Comparison of ENCODE assay signal across 26 cellular contexts in genomic region chr11:133384731-133385130, GRCh38.
"Had no signal": no experiment of that assay in that cellular context is flagged by ENCODE, and none has a peak within 500 bp of the region (broad histone marks: within the 10 kb centered on the region; RNA-seq: fewer than 3 reads in every experiment).

No MANE protein-coding gene starts in this region.

- H2AFZ ChIP-seq: parathyroid adenoma had no signal

- H3K36me3 ChIP-seq: ovary, right lobe of liver, sigmoid colon, thoracic aorta, thyroid gland, tibial nerve, upper lobe of left lung, vagina had no signal

- H3K4me1 Mint-ChIP-seq: naive thymus-derived CD4-positive, alpha-beta T cell; natural killer cell; stimulated activated effector memory CD8-positive, alpha-beta T cell treated with anti-CD3 and anti-CD28 coated beads, Interleukin-12 subunit alpha, Interleukin-12 subunit beta, amount 100 ng/mL, for 72 hours; stimulated activated naive B cell treated with anti-CD40 and anti-IgM and Interleukin-4, amounts not matched to agents 10 μg/mL and 1 μg/mL and 100 μg/mL, for 72 hours; stimulated activated naive CD8-positive, alpha-beta T cell treated with anti-CD3 and anti-CD28 coated beads, Interleukin-15, amount 100 ng/mL, for 72 hours had no signal

- H3K27me3 ChIP-seq: ovary, right lobe of liver, thyroid gland, tibial nerve, upper lobe of left lung, vagina had no signal

- H3K9ac ChIP-seq: parathyroid adenoma had no signal

- ATAC-seq: naive thymus-derived CD4-positive, alpha-beta T cell; natural killer cell; psoas muscle; right lobe of liver; stimulated activated effector memory CD8-positive, alpha-beta T cell treated with anti-CD3 and anti-CD28 coated beads, Interleukin-12 subunit alpha, Interleukin-12 subunit beta, amount 100 ng/mL, for 72 hours; stimulated activated naive B cell treated with anti-CD40 and anti-IgM and Interleukin-4, amounts not matched to agents 10 μg/mL and 1 μg/mL and 100 μg/mL, for 72 hours; stimulated activated naive CD8-positive, alpha-beta T cell treated with anti-CD3 and anti-CD28 coated beads, Interleukin-15, amount 100 ng/mL, for 72 hours; stimulated activated naive CD8-positive, alpha-beta T cell treated with anti-CD3 and anti-CD28 coated beads, Interleukin-15, Interleukin-2, amounts not matched to agents 100 U/mL and 50 U/mL, for 24 hours had no signal

- H3K9me3 ChIP-seq: ovary, psoas muscle, right lobe of liver, sigmoid colon, thoracic aorta, thyroid gland, tibial nerve, upper lobe of left lung, vagina had no signal

- H3K4me3 Mint-ChIP-seq: naive thymus-derived CD4-positive, alpha-beta T cell; natural killer cell; nephron; stimulated activated effector memory CD8-positive, alpha-beta T cell treated with anti-CD3 and anti-CD28 coated beads, Interleukin-12 subunit alpha, Interleukin-12 subunit beta, amount 100 ng/mL, for 72 hours; stimulated activated naive B cell treated with anti-CD40 and anti-IgM and Interleukin-4, amounts not matched to agents 10 μg/mL and 1 μg/mL and 100 μg/mL, for 72 hours; stimulated activated naive CD8-positive, alpha-beta T cell treated with anti-CD3 and anti-CD28 coated beads, Interleukin-15, amount 100 ng/mL, for 72 hours had no signal

- H3K4me1 ChIP-seq: parathyroid adenoma, psoas muscle, right lobe of liver, thyroid gland had no signal

- H3K4me3 ChIP-seq: ovary, psoas muscle, right lobe of liver, sigmoid colon, thoracic aorta, thyroid gland, tibial nerve, upper lobe of left lung, vagina had no signal

- H3K27ac Mint-ChIP-seq: naive thymus-derived CD4-positive, alpha-beta T cell; natural killer cell; nephron; progenitor cell of endocrine pancreas; stimulated activated effector memory CD8-positive, alpha-beta T cell treated with anti-CD3 and anti-CD28 coated beads, Interleukin-12 subunit alpha, Interleukin-12 subunit beta, amount 100 ng/mL, for 72 hours; stimulated activated naive B cell treated with anti-CD40 and anti-IgM and Interleukin-4, amounts not matched to agents 10 μg/mL and 1 μg/mL and 100 μg/mL, for 72 hours; stimulated activated naive CD8-positive, alpha-beta T cell treated with anti-CD3 and anti-CD28 coated beads, Interleukin-15, amount 100 ng/mL, for 72 hours had no signal

- DNase-seq: naive thymus-derived CD4-positive, alpha-beta T cell; natural killer cell; occipital lobe; ovary; posterior cingulate gyrus; psoas muscle; right lobe of liver; sigmoid colon; small intestine; stimulated activated CD4-positive, alpha-beta T cell treated with anti-CD3 and anti-CD28 coated beads, Interleukin-15, amount 100 ng/mL, for 24 hours; stimulated activated CD4-positive, alpha-beta T cell treated with anti-CD3 and anti-CD28 coated beads, Interleukin-2, amount 100 ng/mL, for 24 hours; stimulated activated CD4-positive, alpha-beta T cell treated with anti-CD3 and anti-CD28 coated beads, Interleukin-2, amount 100 ng/mL, for 48 hours; stimulated activated CD4-positive, alpha-beta T cell treated with anti-CD3 and anti-CD28 coated beads, Interleukin-4, amount 100 ng/mL, for 24 hours; stimulated activated naive B cell treated with anti-CD40 and anti-IgM and Interleukin-4, amounts not matched to agents 10 μg/mL and 1 μg/mL and 100 μg/mL, for 72 hours; stimulated activated naive CD8-positive, alpha-beta T cell treated with anti-CD3 and anti-CD28 coated beads, Interleukin-15, amount 100 ng/mL, for 72 hours; stimulated activated naive CD8-positive, alpha-beta T cell treated with anti-CD3 and anti-CD28 coated beads, Interleukin-15, Interleukin-2, amounts not matched to agents 100 U/mL and 50 U/mL, for 24 hours; thyroid gland; trophoblast cell had no signal

- H3K27ac ChIP-seq: ovary, parathyroid adenoma, psoas muscle, right lobe of liver, sigmoid colon, thoracic aorta, thyroid gland, tibial nerve, upper lobe of left lung, vagina had no signal

- H3K36me3 Mint-ChIP-seq: naive thymus-derived CD4-positive, alpha-beta T cell; natural killer cell; stimulated activated effector memory CD8-positive, alpha-beta T cell treated with anti-CD3 and anti-CD28 coated beads, Interleukin-12 subunit alpha, Interleukin-12 subunit beta, amount 100 ng/mL, for 72 hours; stimulated activated naive B cell treated with anti-CD40 and anti-IgM and Interleukin-4, amounts not matched to agents 10 μg/mL and 1 μg/mL and 100 μg/mL, for 72 hours had no signal

- H3K9me3 Mint-ChIP-seq: nephron; stimulated activated effector memory CD8-positive, alpha-beta T cell treated with anti-CD3 and anti-CD28 coated beads, Interleukin-12 subunit alpha, Interleukin-12 subunit beta, amount 100 ng/mL, for 72 hours; stimulated activated naive B cell treated with anti-CD40 and anti-IgM and Interleukin-4, amounts not matched to agents 10 μg/mL and 1 μg/mL and 100 μg/mL, for 72 hours; stimulated activated naive CD8-positive, alpha-beta T cell treated with anti-CD3 and anti-CD28 coated beads, Interleukin-15, amount 100 ng/mL, for 72 hours had no signal
